ENCODE assay signal across 9 cellular contexts in genomic region chr5:128537306-128537998, GRCh38. TPM values are rescaled to one million over a fixed set of nuclear protein-coding genes. Genes with fewer than 3 reads are reported as not detected.
A peak's percentile ranks its signal among the peaks of the same experiment; 100 is the strongest.
DNase-seq lines count a peak whose midpoint lies in the region; ATAC-seq and TF ChIP-seq lines count a peak whose summit lies in the region.
"Had no signal": no experiment of that assay in that cellular context is flagged by ENCODE, and none has a peak within 500 bp of the region (broad histone marks: within the 10 kb centered on the region; RNA-seq: fewer than 3 reads in every experiment).

No MANE protein-coding gene starts in this region.

- H3K4me1 Mint-ChIP-seq in endodermal cell = peaks cover 4% of the 10 kb centered on the region

- no peak for TF ChIP-seq CTCF in endodermal cell (conservative IDR thresholded peaks at IDR 0.05)
- TF ChIP-seq CTCF in mucosa of descending colon (IDR thresholded peaks at IDR 0.05) = no peak
- TF ChIP-seq CTCF in BE2C (IDR thresholded peaks at IDR 0.05; ENCODE audit: low read depth, low read length) = no peak

- no peaks in the 10 kb centered on the region for H3K9me3 ChIP-seq in endodermal cell (ENCODE audit: control insufficient read depth, low read length)
- H3K9me3 ChIP-seq in mucosa of descending colon = no peaks in the 10 kb centered on the region
- no peaks in the 10 kb centered on the region for H3K9me3 ChIP-seq in BE2C

- H3K36me3 ChIP-seq in endodermal cell (ENCODE audit: control insufficient read depth, insufficient read depth, low read length) (no peaks in the 10 kb centered on the region), mucosa of descending colon (ENCODE audit: low read depth) (no peaks in the 10 kb centered on the region), BE2C (no peaks in the 10 kb centered on the region)

- H3K27ac Mint-ChIP-seq in endodermal cell = no peak overlapping the region

- intact Hi-C loops in mucosa of descending colon (cut with DNase I, micrococcal nuclease) = no loop called here

- H3K4me1 ChIP-seq in endodermal cell (ENCODE audit: control insufficient read depth, insufficient read depth, low read length) = no peaks in the 10 kb centered on the region
- H3K4me1 ChIP-seq in mucosa of descending colon (ENCODE audit: low read depth) = peaks cover 10% of the 10 kb centered on the region
- no peaks in the 10 kb centered on the region for H3K4me1 ChIP-seq in BE2C

- H3K9ac ChIP-seq in endodermal cell (ENCODE audit: extremely low read depth, low read length, poor library complexity, severe bottlenecking) = peak overlapping the region; percentile 58

- DNase-seq in NCI-H69 (lab: John Stamatoyannopoulos, UW) (peak; percentile 74), endodermal cell (peak; percentile 85), mucosa of descending colon (peak in 2 of 3 donors; percentile 32 to 41), BE2C (no peak)

- H3K4me3 ChIP-seq in endodermal cell (ENCODE audit: low read length) (peak overlapping the region; percentile 70), mucosa of descending colon (peak overlapping the region; percentile 9), BE2C (ENCODE audit: low read depth, low read length) (no peak overlapping the region)
- H3K4me3 ChIP-seq: K562 had no signal

- no peaks in the 10 kb centered on the region for H3K9me3 Mint-ChIP-seq in endodermal cell

- H3K36me3 Mint-ChIP-seq in endodermal cell (ENCODE audit: low read depth) = peaks cover 16% of the 10 kb centered on the region

- H3K27me3 ChIP-seq in endodermal cell (ENCODE audit: control insufficient read depth, insufficient read depth, low read length, poor library complexity, severe bottlenecking) (peaks cover 10% of the 10 kb centered on the region), BE2C (peaks cover 54% of the 10 kb centered on the region)

- H3K27ac ChIP-seq in endodermal cell (ENCODE audit: low read depth, low read length) = peak overlapping the region; percentile 77

- ATAC-seq in GM18498 (IDR thresholded peaks at IDR 0.05; ENCODE audit: unreplicated experiment) (peak; percentile 47), mucosa of descending colon (peak; percentile 59), GM21526 (IDR thresholded peaks at IDR 0.05; ENCODE audit: low FRiP score, unreplicated experiment) (no peak), HG03571 (IDR thresholded peaks at IDR 0.05; ENCODE audit: unreplicated experiment) (no peak)
- no peak for ATAC-seq in activated CD4-positive, CD25-positive, alpha-beta regulatory T cell treated with anti-CD3 and anti-CD28 coated beads, Interleukin-2, amount 50 U/mL, for 24 hours
- ATAC-seq: K562 had no signal

- H3K4me3 Mint-ChIP-seq in endodermal cell = peak overlapping the region; percentile 63

- H3K27me3 Mint-ChIP-seq in endodermal cell (ENCODE audit: insufficient read depth) = peaks cover 49% of the 10 kb centered on the region

- 0% methylated on average over 24 to 73 of the region's 73 CpGs for WGBS in endodermal cell (ENCODE audit: insufficient coverage in 1 of 2, insufficient read length in 1 of 2), 2 experiments

RNA-seq across cellular contexts. Expression of gene FBN2, which starts 0.6 kb away (rescaled TPM):
- total RNA-seq in endodermal cell = 100 to 1,000 TPM; 131 to 212 TPM
- 58.7 TPM for polyA plus RNA-seq in endodermal cell (2013, experiment 1 of 2)
- polyA plus RNA-seq in endodermal cell (2013, experiment 2 of 2) = 61.4 TPM
- total RNA-seq in mucosa of descending colon = 1 to 10 TPM; 1.0 to 5.8 (median 1.6) TPM
- not detected for polyA plus RNA-seq in BE2C (2012; ENCODE audit: insufficient read depth, insufficient read length, low read depth)

Comparison
In these comparisons a context has a peak if more than half of its experiments do, and no peak if none do; other contexts are left out.
1. ATAC-seq: peak in GM18498 (single experiment) and mucosa of descending colon (single experiment); none in GM21526 (single experiment), HG03571 (single experiment) and activated CD4-positive, CD25-positive, alpha-beta regulatory T cell treated with anti-CD3 and anti-CD28 coated beads, Interleukin-2, amount 50 U/mL, for 24 hours (0 of 2).
2. RNA of gene FBN2, which starts 0.6 kb away (total RNA-seq): 131 to 212 TPM in endodermal cell; 1.0 to 5.8 TPM in mucosa of descending colon; every median in the first group is over 10 times any median in the second.